ENCODE assay signal across 8 cellular contexts in the genomic region with DNA sequence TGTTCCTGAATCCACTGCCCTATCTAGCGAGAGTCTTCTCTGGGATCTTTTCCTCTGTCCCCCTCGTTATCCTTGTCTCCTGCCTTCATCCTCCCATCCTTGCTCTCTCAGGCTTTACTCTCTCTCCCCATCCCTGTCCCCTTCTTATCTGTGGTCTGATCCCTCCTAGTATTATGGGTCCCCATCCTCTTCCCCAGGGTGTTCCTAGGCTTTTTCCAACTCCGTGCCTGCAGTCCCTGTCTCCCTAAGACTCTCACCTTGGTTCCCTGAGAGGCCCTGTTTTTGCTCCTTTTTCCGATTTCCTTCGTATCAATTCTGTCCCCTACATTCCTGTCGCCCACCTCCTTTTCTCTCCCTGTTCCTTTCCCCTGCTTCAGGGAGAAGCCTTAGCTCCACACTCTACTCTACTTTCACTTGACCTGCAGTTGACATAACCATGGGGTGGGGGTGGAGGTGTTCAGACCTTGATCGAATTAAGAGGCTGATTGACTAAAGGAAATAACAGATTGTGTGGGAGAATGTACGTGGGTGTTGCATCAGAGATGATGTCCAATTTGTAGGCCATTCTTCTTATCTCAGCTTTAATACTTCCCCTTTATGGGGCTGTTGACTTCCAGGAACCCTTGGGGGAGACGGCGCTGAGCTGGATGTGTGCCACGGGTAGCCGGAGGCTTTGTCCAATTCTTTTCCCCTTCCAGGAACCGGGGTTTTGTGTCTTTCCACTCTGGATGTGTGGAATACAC. TPM values are rescaled to one million over a fixed set of nuclear protein-coding genes. Genes with fewer than 3 reads are reported as not detected.
DNase-seq lines count a peak whose midpoint lies in the region; ATAC-seq, FAIRE-seq and TF ChIP-seq lines count a peak whose summit lies in the region.

No MANE protein-coding gene starts in this region.

- WGBS in HepG2 (ENCODE audit: low lambda C conversion rate): 27% methylated on average over 13 of the region's 13 CpGs

- POLR2A ChIA-PET in CD8-positive, alpha-beta T cell (lab: Charles Lee): interaction anchor here (0.6 to 2.0 kb wide), 5 partner anchors 13 to 125 kb away, joined by 3 to 9 read pairs (median 4); a partner anchor contains a TSS
- POLR2A ChIA-PET in MCF 10A (lab: Yijun Ruan, JAX) (interaction anchor here (0.6 to 3.9 kb wide), 12 partner anchors 18 to 1675 kb away, joined by 3 to 41 read pairs (median 4); a partner anchor contains a TSS), HepG2 (lab: Yijun Ruan, JAX) (interaction anchor here (1.5 to 4.3 kb wide), 7 partner anchors 28 to 128 kb away, joined by 4 to 19 read pairs (median 12); a partner anchor contains a TSS)

- in situ Hi-C loops in HepG2 (cut with HindIII; ENCODE audit: extremely low pct_ligation_motif_present, low pct_unique_long_range_greater_than_20kb): loop anchor here (5.0 kb wide), 2 partner anchors 64 to 109 kb away; a partner anchor contains a TSS

- BruUV-seq in MCF 10A (replicated peaks; lab: Mats Ljungman, UMichigan) (TSS peak; percentile 41), HepG2 (replicated peaks; lab: Mats Ljungman, UMichigan) (TSS peak; percentile 62)

- peaks cover 53% of the 10 kb centered on the region for H3K4me1 Mint-ChIP-seq in CD8-positive, alpha-beta T cell (ENCODE audit: low read depth)
- H3K4me1 Mint-ChIP-seq in MCF 10A (ENCODE audit: insufficient read depth, unreplicated experiment): peaks cover 18% of the 10 kb centered on the region

- H3K36me3 Mint-ChIP-seq in CD8-positive, alpha-beta T cell: peaks cover 38% of the 10 kb centered on the region
- peaks cover 28% of the 10 kb centered on the region for H3K36me3 Mint-ChIP-seq in MCF 10A (ENCODE audit: insufficient read depth, unreplicated experiment)

- H3K9me3 ChIP-seq in CD8-positive, alpha-beta T cell (ENCODE audit: low read length): no peaks in the 10 kb centered on the region
- no peaks in the 10 kb centered on the region for H3K9me3 ChIP-seq in HepG2 (ENCODE audit: low read length)

- peak overlapping the region; percentile 52 for H3K4me3 ChIP-seq in CD8-positive, alpha-beta T cell (ENCODE audit: low read depth, low read length)
- peak overlapping the region; percentile 74 to 89 (median 87) for H3K4me3 ChIP-seq in HepG2 (replicated peaks in 1 of 3; ENCODE audit: insufficient read depth in 1 of 3, low read depth in 2 of 3, low read length in 3 of 3)

- peak overlapping the region; percentile 87 for H3K4me3 Mint-ChIP-seq in CD8-positive, alpha-beta T cell
- peak overlapping the region; percentile 82 for H3K4me3 Mint-ChIP-seq in MCF 10A (ENCODE audit: unreplicated experiment)

- CTCF ChIA-PET in CD8-positive, alpha-beta T cell (lab: Charles Lee): interaction anchor here (0.9 to 8.4 kb wide), 14 partner anchors 10 to 393 kb away, joined by 3 to 173 read pairs (median 6); a partner anchor contains a TSS
- CTCF ChIA-PET in MCF 10A (lab: Yijun Ruan, JAX): interaction anchor here (0.6 to 6.6 kb wide), 17 partner anchors 14 to 394 kb away, joined by 3 to 146 read pairs (median 5); a partner anchor contains a TSS
- CTCF ChIA-PET in HepG2 (lab: Yijun Ruan, JAX; ENCODE audit: low intra/inter-chr PET ratio, low total read pairs): interaction anchor here (0.9 to 3.5 kb wide), 5 partner anchors 42 to 125 kb away, joined by 3 to 87 read pairs (median 27); a partner anchor contains a TSS

- H3K4me1 ChIP-seq in CD8-positive, alpha-beta T cell (ENCODE audit: insufficient read depth, low read length): peaks cover 48% of the 10 kb centered on the region
- peaks cover 40% of the 10 kb centered on the region for H3K4me1 ChIP-seq in HepG2 (ENCODE audit: insufficient read depth, low read length)

- peak overlapping the region; percentile 97 for H3K4me2 ChIP-seq in HepG2 (ENCODE audit: low read depth, low read length)

- TF ChIP-seq CTCF in CD8-positive, alpha-beta T cell (IDR thresholded peaks at IDR 0.05): no peak
- TF ChIP-seq CTCF in MCF 10A (IDR thresholded peaks at IDR 0.05; ENCODE audit: unreplicated experiment) (no peak), HepG2 (CRISPR knock-in tag; IDR thresholded peaks at IDR 0.05) (no peak)

- no peaks in the 10 kb centered on the region for H3K27me3 Mint-ChIP-seq in CD8-positive, alpha-beta T cell (ENCODE audit: low read depth)
- peaks cover 9% of the 10 kb centered on the region for H3K27me3 Mint-ChIP-seq in MCF 10A (ENCODE audit: insufficient read depth, unreplicated experiment)

- peaks cover 20% of the 10 kb centered on the region for H3K79me2 ChIP-seq in HepG2 (ENCODE audit: insufficient read depth, low read length)

- H3K9ac ChIP-seq in HepG2 (ENCODE audit: insufficient read depth, low read depth, low read length): peak overlapping the region; percentile 83

- H4K20me1 ChIP-seq in HepG2 (ENCODE audit: insufficient read depth, low read length): no peaks in the 10 kb centered on the region

- no peak for ATAC-seq in CD8-positive, alpha-beta T cell
- ATAC-seq in HepG2 (peak; percentile 4), esophagus mucosa (no peak)

- H3K27ac ChIP-seq in CD8-positive, alpha-beta T cell (ENCODE audit: low read depth, low read length): peak overlapping the region; percentile 81
- H3K27ac ChIP-seq in HepG2 (ENCODE audit: extremely low read length, insufficient read depth, low read length): peak overlapping the region; percentile 46

- TF ChIP-seq EP300 in HepG2 (IDR thresholded peaks at IDR 0.05; ENCODE audit: low read depth in 2 of 2, low read length in 2 of 2): no peak
- no peak for TF ChIP-seq EP300 in HepG2 (CRISPR knock-in tag; IDR thresholded peaks at IDR 0.05; ENCODE audit: borderline replicate concordance)

- FAIRE-seq in HepG2 (lab: Jason Lieb, UNC): peak; percentile 23

- TF ChIP-seq POLR2A in HepG2 (IDR thresholded peaks at IDR 0.05; ENCODE audit: insufficient read depth in 1 of 2, low read depth in 2 of 2, low read length in 2 of 2): no peak

- H3K27ac Mint-ChIP-seq in CD8-positive, alpha-beta T cell: peak overlapping the region; percentile 91
- H3K27ac Mint-ChIP-seq in MCF 10A (ENCODE audit: low read depth, unreplicated experiment): peak overlapping the region; percentile 95

- no peak overlapping the region for H2AFZ ChIP-seq in HepG2 (ENCODE audit: low read length)

- DNase-seq in CD8-positive, alpha-beta T cell: no peak
- DNase-seq in NCI-H82 treated with DMSO at 0.1 percent for 48 hours (lab: John Stamatoyannopoulos, UW; ENCODE audit: unreplicated experiment): peak; percentile 43
- peak; percentile 5 for DNase-seq in MCF 10A (ENCODE audit: unreplicated experiment)
- DNase-seq in HepG2 (ENCODE audit: low spot score): no peak
- DNase-seq in superior temporal gyrus (ENCODE audit: extremely low spot score): peak; percentile 22
- no peak for DNase-seq in glomerular visceral epithelial cell (ENCODE audit: extremely low spot score)
- no peak for DNase-seq in DMS153 (lab: John Stamatoyannopoulos, UW)

- H3K27me3 ChIP-seq in CD8-positive, alpha-beta T cell (ENCODE audit: insufficient read depth, low read length): no peaks in the 10 kb centered on the region
- H3K27me3 ChIP-seq in HepG2 (ENCODE audit: control insufficient read depth in 1 of 2, insufficient read depth in 2 of 2, low read length in 2 of 2): no peaks in the 10 kb centered on the region; a peak in 1 of 5 replicates

- no peaks in the 10 kb centered on the region for H3K36me3 ChIP-seq in CD8-positive, alpha-beta T cell (ENCODE audit: insufficient read depth, low read length)
- H3K36me3 ChIP-seq in HepG2 (replicated peaks in 1 of 2; ENCODE audit: control insufficient read depth in 1 of 2, insufficient read depth in 2 of 2, low read length in 2 of 2): peaks cover 6 to 22% of the 10 kb centered on the region in 2 experiments; a peak in 4 of 5 replicates

- TF ChIP-seq RAD21 in HepG2 (CRISPR knock-in tag; IDR thresholded peaks at IDR 0.05): no peak

- intact Hi-C loops in CD8-positive, alpha-beta T cell (cut with DNase I, micrococcal nuclease): loop anchor here (2.0 to 10.0 kb wide), 5 partner anchors 16 to 394 kb away; a partner anchor contains a TSS
- intact Hi-C loops in MCF 10A (cut with micrococcal nuclease) (loop anchor here (5.0 kb wide), 1 partner anchor 46 kb away; a partner anchor contains a TSS), HepG2 (cut with micrococcal nuclease; ENCODE audit: unreplicated experiment) (no loop called here)

- no peaks in the 10 kb centered on the region for H3K9me3 Mint-ChIP-seq in CD8-positive, alpha-beta T cell
- H3K9me3 Mint-ChIP-seq in MCF 10A (ENCODE audit: unreplicated experiment): no peaks in the 10 kb centered on the region

RNA-seq across cellular contexts. Expression of a gene that starts 0.9 kb away (rescaled TPM):
- total RNA-seq in CD8-positive, alpha-beta T cell: 10 to 100 TPM; 20.0 to 21.5 TPM
- 13.8 and 16.8 TPM in 2 replicates for total RNA-seq in MCF 10A (2022)
- 5.8 and 6.1 TPM in 2 replicates for total RNA-seq in HepG2 (2016; rRNA removed; fragmentation: Illumina TruSeq; extraction: Trizol)
- 2.7 and 2.8 TPM in 2 replicates for total RNA-seq in HepG2 (2016; cell fraction: cytosol; rRNA removed; fragmentation: Illumina TruSeq; extraction: Trizol; ENCODE audit: low read depth)
- total RNA-seq in HepG2 (2016; cell fraction: insoluble cytoplasmic fraction; rRNA removed; fragmentation: Illumina TruSeq; extraction: Trizol): 4.8 and 5.7 TPM in 2 replicates
- 6.6 and 7.6 TPM in 2 replicates for total RNA-seq in HepG2 (2016; cell fraction: membrane; rRNA removed; fragmentation: Illumina TruSeq; extraction: Trizol)
- 3.7 and 4.7 TPM in 2 replicates for total RNA-seq in HepG2 (2016; cell fraction: nucleus; rRNA removed; fragmentation: Illumina TruSeq; extraction: Trizol)
- 13.3 and 16.2 TPM in 2 replicates for polyA plus RNA-seq in HepG2 (2011; rRNA removed)
- 11.1 and 13.7 TPM in 2 replicates for polyA plus RNA-seq in HepG2 (2011; cell fraction: cytosol; rRNA removed)
- 26.3 and 29.6 TPM in 2 replicates for polyA plus RNA-seq in HepG2 (2011; cell fraction: nucleus; rRNA removed)
- 10.1 and 11.2 TPM in 2 replicates for polyA plus RNA-seq in HepG2 (2012)
- 1.9 and 2.4 TPM in 2 replicates for polyA plus RNA-seq in HepG2 (2016; cell fraction: cytosol; fragmentation: Illumina TruSeq; extraction: Trizol; ENCODE audit: low read depth)
- 7.9 and 11.5 TPM in 2 replicates for polyA plus RNA-seq in HepG2 (2016; cell fraction: insoluble cytoplasmic fraction; fragmentation: Illumina TruSeq; extraction: Trizol; ENCODE audit: low read depth)
- polyA plus RNA-seq in HepG2 (2016; cell fraction: membrane; fragmentation: Illumina TruSeq; extraction: Trizol; ENCODE audit: low read depth): 7.6 and 8.0 TPM in 2 replicates
- polyA plus RNA-seq in HepG2 (2016; cell fraction: nucleus; fragmentation: Illumina TruSeq; extraction: Trizol; ENCODE audit: insufficient read depth, low read depth): 16.8 and 19.6 TPM in 2 replicates
- 8.4 and 18.8 TPM in 2 replicates for polyA minus RNA-seq in HepG2 (2011; rRNA and poly(A)+ RNA removed; ENCODE audit: low replicate concordance)
- polyA minus RNA-seq in HepG2 (2011; cell fraction: cytosol; rRNA and poly(A)+ RNA removed): 6.6 and 6.9 TPM in 2 replicates
- polyA minus RNA-seq in HepG2 (2011; cell fraction: nucleus; rRNA and poly(A)+ RNA removed): 5.6 and 5.7 TPM in 2 replicates
- total RNA-seq in esophagus mucosa: 38.5 TPM

RNA-seq across cellular contexts. Expression of a gene that starts 45.6 kb away (rescaled TPM):
- total RNA-seq in CD8-positive, alpha-beta T cell: 100 to 1,000 TPM; 172 to 182 TPM
- total RNA-seq in MCF 10A (2022) (17.8 and 23.1 TPM in 2 replicates), HepG2 (2016; rRNA removed; fragmentation: Illumina TruSeq; extraction: Trizol) (9.6 and 10.0 TPM in 2 replicates), esophagus mucosa (27.3 TPM)
- 1.9 and 2.1 TPM in 2 replicates for total RNA-seq in HepG2 (2016; cell fraction: cytosol; rRNA removed; fragmentation: Illumina TruSeq; extraction: Trizol; ENCODE audit: low read depth)
- 8.6 and 9.7 TPM in 2 replicates for total RNA-seq in HepG2 (2016; cell fraction: insoluble cytoplasmic fraction; rRNA removed; fragmentation: Illumina TruSeq; extraction: Trizol)
- total RNA-seq in HepG2 (2016; cell fraction: membrane; rRNA removed; fragmentation: Illumina TruSeq; extraction: Trizol): 4.0 TPM in 2 replicates
- total RNA-seq in HepG2 (2016; cell fraction: nucleus; rRNA removed; fragmentation: Illumina TruSeq; extraction: Trizol): 10.5 and 10.6 TPM in 2 replicates
- 5.2 and 7.4 TPM in 2 replicates for polyA plus RNA-seq in HepG2 (2011; rRNA removed)
- polyA plus RNA-seq in HepG2 (2011; cell fraction: cytosol; rRNA removed): 4.6 and 6.6 TPM in 2 replicates
- polyA plus RNA-seq in HepG2 (2011; cell fraction: nucleus; rRNA removed): 18.1 and 24.9 TPM in 2 replicates
- 2.9 and 3.2 TPM in 2 replicates for polyA plus RNA-seq in HepG2 (2012)
- 1.6 and 1.7 TPM in 2 replicates for polyA plus RNA-seq in HepG2 (2016; cell fraction: cytosol; fragmentation: Illumina TruSeq; extraction: Trizol; ENCODE audit: low read depth)
- polyA plus RNA-seq in HepG2 (2016; cell fraction: insoluble cytoplasmic fraction; fragmentation: Illumina TruSeq; extraction: Trizol; ENCODE audit: low read depth): 7.5 and 7.7 TPM in 2 replicates
- 3.6 TPM in 2 replicates for polyA plus RNA-seq in HepG2 (2016; cell fraction: membrane; fragmentation: Illumina TruSeq; extraction: Trizol; ENCODE audit: low read depth)
- 24.8 and 26.1 TPM in 2 replicates for polyA plus RNA-seq in HepG2 (2016; cell fraction: nucleus; fragmentation: Illumina TruSeq; extraction: Trizol; ENCODE audit: insufficient read depth, low read depth)
- 0.30 and 9.6 TPM in 2 replicates for polyA minus RNA-seq in HepG2 (2011; rRNA and poly(A)+ RNA removed; ENCODE audit: low replicate concordance)
- 2.5 and 2.7 TPM in 2 replicates for polyA minus RNA-seq in HepG2 (2011; cell fraction: cytosol; rRNA and poly(A)+ RNA removed)
- polyA minus RNA-seq in HepG2 (2011; cell fraction: nucleus; rRNA and poly(A)+ RNA removed): 4.6 and 5.2 TPM in 2 replicates

Comparison
In these comparisons a context has a peak if more than half of its experiments do, and no peak if none do; other contexts are left out.
1. DNase-seq: peak in NCI-H82 treated with DMSO at 0.1 percent for 48 hours (single experiment), MCF 10A (single experiment) and superior temporal gyrus (single experiment); none in CD8-positive, alpha-beta T cell (0 of 7), HepG2 (single experiment), glomerular visceral epithelial cell (single experiment) and DMS153 (single experiment).